ENCODE assay signal across 8 cellular contexts in the genomic region with DNA sequence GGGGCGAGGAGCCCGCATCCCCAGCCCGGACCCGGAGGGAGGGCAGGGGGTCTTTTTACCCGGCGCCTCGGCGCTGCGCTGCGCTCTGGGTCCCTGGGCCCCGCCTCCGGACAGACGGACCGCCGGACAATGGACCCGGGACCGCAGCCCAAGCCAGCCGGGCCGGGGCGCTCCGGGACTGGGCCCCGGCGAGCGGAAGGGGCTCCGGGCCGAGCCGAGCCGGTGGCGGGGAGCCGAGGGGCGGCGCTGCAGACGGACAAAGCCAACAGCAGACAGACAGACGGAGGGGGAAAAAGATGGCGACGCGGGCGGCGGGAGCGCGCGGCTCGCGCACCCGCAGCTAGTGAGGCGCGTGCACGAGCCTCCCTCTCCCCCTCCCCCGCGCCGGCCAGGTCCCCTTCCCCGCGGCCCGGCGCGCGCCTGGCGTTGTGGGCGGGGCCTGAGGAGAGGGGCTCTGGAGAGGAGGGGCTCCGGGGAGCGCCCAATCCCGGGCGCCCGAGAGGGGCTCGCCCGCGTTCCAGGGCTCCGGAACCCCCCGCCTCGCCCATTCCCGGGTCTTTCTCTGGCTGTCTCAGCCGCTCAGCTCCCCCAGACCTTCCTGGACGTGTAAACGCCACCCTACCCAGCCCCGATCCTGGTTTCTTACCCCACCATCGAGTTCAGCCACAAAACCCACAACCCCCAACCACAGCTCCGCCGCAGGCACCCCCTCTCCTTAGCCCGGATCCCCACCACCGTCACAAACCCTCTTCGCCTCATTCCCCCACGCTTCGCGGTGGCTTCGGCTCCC. TPM values are rescaled to one million over a fixed set of nuclear protein-coding genes. Genes with fewer than 3 reads are reported as not detected.
DNase-seq lines count a peak whose midpoint lies in the region; ATAC-seq and TF ChIP-seq lines count a peak whose summit lies in the region.

TSS of gene ZNF821 (minus strand) at position 334 of the 790 bp plus-strand sequence. CDS start 4,236 bp downstream, outside the sequence.

- H4K91ac ChIP-seq in IMR-90 (ENCODE audit: insufficient read depth, low read depth, low read length): peak within 1 kb of the TSS; percentile 52; the same call in 1 of the 2 replicates

- no peaks in the 10 kb centered on the region for H3K9me3 ChIP-seq in IMR-90 (ENCODE audit: control insufficient read depth, insufficient read depth, low read length)

- WGBS in IMR-90 (ENCODE audit: extremely low coverage in 2 of 2, insufficient read length in 1 of 2), 2 experiments: 13% methylated on average over 3 of the region's 85 CpGs; no CpG with 5 or more reads in 1 of the 2 experiments

- H3K27ac Mint-ChIP-seq in nephron progenitor cell: peak within 1 kb of the TSS; percentile 97

- H4K8ac ChIP-seq in IMR-90 (ENCODE audit: low read depth in 2 of 2, low read length in 2 of 2): peak within 1 kb of the TSS; percentile 31 to 56; a peak in 2 of 4 replicates

- POLR2A ChIA-PET in IMR-90 (lab: Charles Lee; ENCODE audit: unreplicated experiment): interaction anchor here (0.7 kb wide), 1 partner anchor 34 kb away, joined by 11 read pairs; no protein-coding TSS in a partner anchor

- 0 out of 2 replicates have a peak within 1 kb of the TSS, but pooled peaks have one; percentile 4 for H2BK20ac ChIP-seq in IMR-90 (ENCODE audit: low read depth, low read length)

- peak within 1 kb of the TSS; percentile 46 for H3K9ac ChIP-seq in IMR-90 (ENCODE audit: low read depth, low read length)

- H3K36me3 Mint-ChIP-seq in nephron progenitor cell (ENCODE audit: low read depth): peaks cover 20% of the 10 kb centered on the region

- TF ChIP-seq CTCF in IMR-90 (conservative IDR thresholded peaks at IDR 0.05; ENCODE audit: low read depth, low read length) (no peak; the same call in none of the 2 replicates), nephron progenitor cell (IDR thresholded peaks at IDR 0.05) (peak; percentile 34)

- TF ChIP-seq POLR2A in IMR-90 (IDR thresholded peaks at IDR 0.05; ENCODE audit: low read depth, low read length): 0 out of 2 replicates have a peak, but pooled peaks have one; percentile 14

- peaks cover 3% of the 10 kb centered on the region for H3K27me3 Mint-ChIP-seq in nephron progenitor cell (ENCODE audit: low read depth, poor library complexity)

- peak; percentile 97 for DNase-seq in D341Med (ENCODE audit: low spot score)
- DNase-seq in IMR-90: peak; percentile 64
- DNase-seq in RPMI7951 (ENCODE audit: low read depth): peak; percentile 67
- DNase-seq in activated effector memory CD4-positive, alpha-beta T cell treated with anti-CD3 and anti-CD28 coated beads, Interleukin-2, amount 50 U/mL, for 16 hours: peak; percentile 91
- peak; percentile 34 for DNase-seq in fibroblast of the conjunctiva (ENCODE audit: low read depth)
- DNase-seq in nephron progenitor cell: peak; percentile 93
- peak; percentile 31 for DNase-seq in stromal cell of bone marrow (ENCODE audit: low read depth)

- no TSS peak for BruUV-seq in IMR-90 (replicated peaks; lab: Mats Ljungman, UMichigan)

- no peak within 1 kb of the TSS; the same call in 1 of the 2 replicates for H3K18ac ChIP-seq in IMR-90 (ENCODE audit: low read depth, low read length)

- peak within 1 kb of the TSS; percentile 5; the same call in 1 of the 2 replicates for H3K14ac ChIP-seq in IMR-90 (replicated peaks; ENCODE audit: low read depth, low read length)

- H3K27ac ChIP-seq in IMR-90 (ENCODE audit: insufficient read depth, low read length): peak within 1 kb of the TSS; percentile 60

- peak within 1 kb of the TSS; percentile 52 for H3K4me3 ChIP-seq in IMR-90 (ENCODE audit: insufficient read depth, low read depth, low read length)

- H3K4me1 ChIP-seq in IMR-90 (ENCODE audit: control insufficient read depth, insufficient read depth, low read length): peaks cover 2% of the 10 kb centered on the region; the same call in 1 of the 2 replicates

- H3K9me1 ChIP-seq in IMR-90 (ENCODE audit: insufficient read depth, low read length): no peaks in the 10 kb centered on the region

- intact Hi-C loops in IMR-90 (cut with micrococcal nuclease): loop anchor here (1.0 to 5.0 kb wide), 4 partner anchors 11 to 112 kb away; partner anchors contain the start of genes AP1G1 and IST1

- peaks cover 6% of the 10 kb centered on the region for H3K36me3 ChIP-seq in IMR-90 (ENCODE audit: control insufficient read depth, insufficient read depth, low read length)

- peak within 1 kb of the TSS; percentile 96 for H3K4me3 Mint-ChIP-seq in nephron progenitor cell

- peak; percentile 42 for ATAC-seq in GM21390 (IDR thresholded peaks at IDR 0.05; ENCODE audit: unreplicated experiment)
- peak; percentile 91 for ATAC-seq in IMR-90 (ENCODE audit: low read depth)

- 0 out of 2 replicates have a peak within 1 kb of the TSS, but pooled peaks have one; percentile 30 for H3K23ac ChIP-seq in IMR-90 (ENCODE audit: low read depth, low read length)

- no peaks in the 10 kb centered on the region for H3K27me3 ChIP-seq in IMR-90 (ENCODE audit: control insufficient read depth, insufficient read depth, low read length)

- H3K9me3 Mint-ChIP-seq in nephron progenitor cell: no peaks in the 10 kb centered on the region

- CTCF ChIA-PET in IMR-90 (lab: Yijun Ruan, JAX): interaction anchor here (1.2 to 1.5 kb wide), 2 partner anchors 45 to 77 kb away, joined by 4 to 9 read pairs; no protein-coding TSS in a partner anchor

- peaks cover 42% of the 10 kb centered on the region for H3K4me1 Mint-ChIP-seq in nephron progenitor cell

- peak within 1 kb of the TSS; percentile 34 for H2BK5ac ChIP-seq in IMR-90 (ENCODE audit: low read depth, low read length, poor library complexity, severe bottlenecking)

- peak within 1 kb of the TSS; percentile 94 for H3K4me2 ChIP-seq in IMR-90 (ENCODE audit: low read depth, low read length)

- no peak within 1 kb of the TSS for H2AK5ac ChIP-seq in IMR-90 (ENCODE audit: low read depth, low read length)

- in situ Hi-C loops in IMR-90 (cut with MboI; ENCODE audit: low sequenced_read_pairs): no loop called here

- dilution Hi-C loops in IMR-90 (cut with HindIII; ENCODE audit: low sequenced_read_pairs, unreplicated experiment): no loop called here

- H3K4ac ChIP-seq in IMR-90 (ENCODE audit: low read depth, low read length): peak within 1 kb of the TSS; percentile 58

- no peak within 1 kb of the TSS; the same call in none of the 2 replicates for H3K56ac ChIP-seq in IMR-90 (ENCODE audit: extremely low read depth, insufficient read depth, low read length)

- H4K5ac ChIP-seq in IMR-90 (ENCODE audit: low read depth, low read length): no peak within 1 kb of the TSS

- no peaks in the 10 kb centered on the region for H4K20me1 ChIP-seq in IMR-90 (ENCODE audit: insufficient read depth, low read length)

- H2AK9ac ChIP-seq in IMR-90 (replicated peaks; ENCODE audit: low read depth, low read length, poor library complexity): peak within 1 kb of the TSS; percentile 91

- peak within 1 kb of the TSS; percentile 96 for H2AFZ ChIP-seq in IMR-90 (replicated peaks; ENCODE audit: low read length, poor library complexity)

- no peak within 1 kb of the TSS for H2BK15ac ChIP-seq in IMR-90 (ENCODE audit: low read depth, low read length)

- TF ChIP-seq RAD21 in IMR-90 (IDR thresholded peaks at IDR 0.05; ENCODE audit: low read length): no peak; the same call in 1 of the 2 replicates

- H2BK120ac ChIP-seq in IMR-90 (ENCODE audit: low read depth, low read length): peak within 1 kb of the TSS; percentile 59; the same call in 1 of the 2 replicates

- peaks cover 2 to 9% of the 10 kb centered on the region in 2 experiments for H3K79me1 ChIP-seq in IMR-90 (ENCODE audit: low read depth in 1 of 2, low read length in 2 of 2)

TF ChIP-seq in IMR-90, 13 proteins besides CTCF, POLR2A, EP300 and RAD21:
- TF ChIP-seq CEBPB (IDR thresholded peaks at IDR 0.05; ENCODE audit: low read depth, low read length) (no peak), NFE2L2 (IDR thresholded peaks at IDR 0.05; ENCODE audit: low read depth, low read length) (no peak), MXI1 (IDR thresholded peaks at IDR 0.05; ENCODE audit: borderline replicate concordance, low read depth, low read length) (no peak; the same call in 1 of the 2 replicates), RCOR1 (IDR thresholded peaks at IDR 0.05; ENCODE audit: insufficient replicate concordance, low read length) (no peak), CHD1 (IDR thresholded peaks at IDR 0.05; ENCODE audit: low read depth, low read length) (no peak), BHLHE40 (IDR thresholded peaks at IDR 0.05; ENCODE audit: low read depth, low read length) (no peak), FOS (IDR thresholded peaks at IDR 0.05; ENCODE audit: low read depth, low read length) (no peak), MAZ (IDR thresholded peaks at IDR 0.05; ENCODE audit: borderline replicate concordance, low read depth, low read length) (no peak; the same call in 1 of the 2 replicates), MAFK (IDR thresholded peaks at IDR 0.05; ENCODE audit: low read depth, low read length) (no peak)
- TF ChIP-seq, protein P1, sequence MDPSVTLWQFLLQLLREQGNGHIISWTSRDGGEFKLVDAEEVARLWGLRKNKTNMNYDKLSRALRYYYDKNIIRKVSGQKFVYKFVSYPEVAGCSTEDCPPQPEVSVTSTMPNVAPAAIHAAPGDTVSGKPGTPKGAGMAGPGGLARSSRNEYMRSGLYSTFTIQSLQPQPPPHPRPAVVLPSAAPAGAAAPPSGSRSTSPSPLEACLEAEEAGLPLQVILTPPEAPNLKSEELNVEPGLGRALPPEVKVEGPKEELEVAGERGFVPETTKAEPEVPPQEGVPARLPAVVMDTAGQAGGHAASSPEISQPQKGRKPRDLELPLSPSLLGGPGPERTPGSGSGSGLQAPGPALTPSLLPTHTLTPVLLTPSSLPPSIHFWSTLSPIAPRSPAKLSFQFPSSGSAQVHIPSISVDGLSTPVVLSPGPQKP (IDR thresholded peaks at IDR 0.05; ENCODE audit: borderline replicate concordance, low read depth, low read length): no peak
TF ChIP-seq in IMR-90: peak in this region for 0.

RNA-seq across cellular contexts. Expression of gene ZNF821, which starts in this region (rescaled TPM):
- 4.4 and 5.9 TPM in 2 replicates for total RNA-seq in IMR-90 (2012; rRNA removed)
- polyA plus RNA-seq in IMR-90 (2012; rRNA removed): 5.8 and 6.0 TPM in 2 replicates
- 6.9 and 8.2 TPM in 2 replicates for polyA plus RNA-seq in IMR-90 (2012; cell fraction: cytosol; rRNA removed)
- polyA plus RNA-seq in IMR-90 (2012; cell fraction: nucleus; rRNA removed; ENCODE audit: low replicate concordance): 14.0 and 15.1 TPM in 2 replicates
- 3.4 and 3.8 TPM in 2 replicates for total RNA-seq in RPMI7951 (2014; rRNA removed; shearing (Covaris generic))

Comparison
In these comparisons a context has a peak if more than half of its experiments do, and no peak if none do; other contexts are left out.
1. Peak in every context shown above with its lines: DNase-seq, ATAC-seq, H3K4me3 ChIP-seq and H3K27ac ChIP-seq.
2. DNase-seq: peak in every context shown above with its lines; median percentile 97 in D341Med; 93 in nephron progenitor cell; 91 in activated effector memory CD4-positive, alpha-beta T cell treated with anti-CD3 and anti-CD28 coated beads, Interleukin-2, amount 50 U/mL, for 16 hours; 67 in RPMI7951; 64 in IMR-90; 34 in fibroblast of the conjunctiva; 31 in stromal cell of bone marrow.